ENCODE assay signal across 21 cellular contexts in genomic region chr14:91834571-91834970, GRCh38. TPM values are rescaled to one million over a fixed set of nuclear protein-coding genes. Genes with fewer than 3 reads are reported as not detected.
DNase-seq lines count a peak whose midpoint lies in the region; ATAC-seq and TF ChIP-seq lines count a peak whose summit lies in the region.
"Had no signal": no experiment of that assay in that cellular context is flagged by ENCODE, and none has a peak within 500 bp of the region (broad histone marks: within the 10 kb centered on the region; RNA-seq: fewer than 3 reads in every experiment).

No MANE protein-coding gene starts in this region.

- H3K4me1 ChIP-seq in lower lobe of right lung (peaks cover 15% of the 10 kb centered on the region), suprapubic skin (peaks cover 10% of the 10 kb centered on the region)

- intact Hi-C loops in lower lobe of right lung (cut with DNase I), result no loop called here

- no peaks in the 10 kb centered on the region for H3K27me3 ChIP-seq in lower lobe of right lung (ENCODE audit: low read depth)
- H3K27me3 ChIP-seq in suprapubic skin, result no peaks in the 10 kb centered on the region

- H3K4me3 ChIP-seq in lower lobe of right lung (peak overlapping the region; percentile 66), suprapubic skin (peak overlapping the region; percentile 77)

- H3K27ac Mint-ChIP-seq in T-cell, result peak overlapping the region; percentile 24 to 36
- H3K27ac Mint-ChIP-seq: nephron progenitor cell had no signal

- ATAC-seq in activated T-cell treated with anti-CD3 and anti-CD28 coated beads, Interleukin-2, amount 50 U/mL, for 4 hours, result no peak
- ATAC-seq in T-cell (replicated peaks in 1 of 4), result no peak
- ATAC-seq in lower lobe of right lung, result no peak
- ATAC-seq: HCT116, left colon, sciatic nerve, SK-N-SH treated with all-trans-retinoic acid at 6 μM for 48 hours had no signal

- no peak for TF ChIP-seq CTCF in lower lobe of right lung (IDR thresholded peaks at IDR 0.05)
- TF ChIP-seq CTCF in suprapubic skin (IDR thresholded peaks at IDR 0.05), result no peak

- H3K9me3 Mint-ChIP-seq in activated T-cell treated with anti-CD3 and anti-CD28 coated beads, Interleukin-2, amount 50 U/mL, for 4 hours, result no peaks in the 10 kb centered on the region
- H3K9me3 Mint-ChIP-seq in T-cell, result no peaks in the 10 kb centered on the region
- H3K9me3 Mint-ChIP-seq: nephron progenitor cell had no signal

- H3K27ac ChIP-seq in lower lobe of right lung (peak overlapping the region; percentile 21), suprapubic skin (no peak overlapping the region)
- H3K27ac ChIP-seq: KMS-11 had no signal

- peaks cover 70% of the 10 kb centered on the region for H3K4me1 Mint-ChIP-seq in activated T-cell treated with anti-CD3 and anti-CD28 coated beads, Interleukin-2, amount 50 U/mL, for 4 hours (ENCODE audit: low read depth)
- peaks cover 82% of the 10 kb centered on the region in 3 donors for H3K4me1 Mint-ChIP-seq in T-cell
- H3K4me1 Mint-ChIP-seq: nephron progenitor cell had no signal

- H3K36me3 ChIP-seq in lower lobe of right lung (no peaks in the 10 kb centered on the region), suprapubic skin (no peaks in the 10 kb centered on the region)
- H3K36me3 ChIP-seq: esophagus muscularis mucosa had no signal

- no peaks in the 10 kb centered on the region for H3K9me3 ChIP-seq in lower lobe of right lung
- no peaks in the 10 kb centered on the region for H3K9me3 ChIP-seq in suprapubic skin
- H3K9me3 ChIP-seq: esophagus muscularis mucosa had no signal

- POLR2A ChIA-PET in T-cell (lab: Charles Lee), result interaction anchor here (0.7 to 1.5 kb wide), 3 partner anchors 11 to 54 kb away, joined by 3 read pairs; no protein-coding TSS in a partner anchor

- CTCF ChIA-PET in T-cell (lab: Charles Lee), result interaction anchor here (1.3 to 1.4 kb wide), 2 partner anchors 38 to 77 kb away, joined by 3 to 5 read pairs; no protein-coding TSS in a partner anchor

- no peak for DNase-seq in activated T-cell treated with anti-CD3 and anti-CD28 coated beads, Interleukin-2, amount 50 U/mL, for 4 hours
- no peak for DNase-seq in activated T-cell treated with anti-CD3 and anti-CD28 coated beads, Interleukin-2, amount 50 U/mL, for 48 hours
- DNase-seq in T-cell (no peak), lower lobe of right lung (no peak), suprapubic skin (ENCODE audit: low spot score in 2 of 2) (no peak), AG20443 (ENCODE audit: low spot score) (no peak), NOMO-1 (lab: John Stamatoyannopoulos, UW; ENCODE audit: unreplicated experiment in 2 of 2) (no peak)
- no peak for DNase-seq in NK-92 treated with Interleukin-12 subunit alpha and Interleukin-12 subunit beta, amount 100 ng/mL, for 24 hours (lab: John Stamatoyannopoulos, UW)
- DNase-seq: activated CD8-positive, alpha-beta memory T cell treated with anti-CD3 and anti-CD28 coated beads, Interleukin-2, amount 50 U/mL, for 48 hours; DMS 273 treated with DMSO at 0.1 percent for 48 hours; head of caudate nucleus; left colon; NCI-H1417; NCI-H345; nephron progenitor cell; stimulated activated CD4-positive, alpha-beta T cell treated with anti-CD3 and anti-CD28 coated beads, Interleukin-2, amount 100 ng/mL, for 48 hours had no signal

- peaks cover 15% of the 10 kb centered on the region for H3K36me3 Mint-ChIP-seq in activated T-cell treated with anti-CD3 and anti-CD28 coated beads, Interleukin-2, amount 50 U/mL, for 4 hours (ENCODE audit: insufficient read depth)
- H3K36me3 Mint-ChIP-seq in T-cell, result peaks cover 21% of the 10 kb centered on the region

- peak overlapping the region; percentile 25 for H3K4me3 Mint-ChIP-seq in activated T-cell treated with anti-CD3 and anti-CD28 coated beads, Interleukin-2, amount 50 U/mL, for 4 hours
- H3K4me3 Mint-ChIP-seq in T-cell, result peak overlapping the region; percentile 32 to 84 (median 80)

- H3K27me3 Mint-ChIP-seq in activated T-cell treated with anti-CD3 and anti-CD28 coated beads, Interleukin-2, amount 50 U/mL, for 4 hours (ENCODE audit: low read depth), result no peaks in the 10 kb centered on the region
- H3K27me3 Mint-ChIP-seq in T-cell, result no peaks in the 10 kb centered on the region

- TF ChIP-seq POLR2A in suprapubic skin (IDR thresholded peaks at IDR 0.05), result no peak

- no peak for TF ChIP-seq EP300 in suprapubic skin (IDR thresholded peaks at IDR 0.05)

- WGBS in suprapubic skin, result 82% methylated on average over 2 of the region's 2 CpGs

RNA-seq across cellular contexts. Expression of gene TC2N, which starts 32.8 kb away (rescaled TPM):
- total RNA-seq in activated T-cell treated with anti-CD3 and anti-CD28 coated beads, Interleukin-2, amount 50 U/mL, for 4 hours, result 10 to 100 TPM in 2 of 3 donors, 1 to 10 TPM in 1; 9.4 to 12.9 (median 10.7) TPM
- 100 to 1,000 TPM; 203 to 274 (median 243) TPM for total RNA-seq in T-cell
- 53.1 TPM for total RNA-seq in lower lobe of right lung
- total RNA-seq in suprapubic skin, result 10 to 100 TPM; 28.0 to 61.7 (median 33.4) TPM
